In genomic region chr12:90366286-90366685, GRCh38 we compare ENCODE assay signal across 22 cellular contexts.
DNase-seq lines count a peak whose midpoint lies in the region; FAIRE-seq and TF ChIP-seq lines count a peak whose summit lies in the region.
"Had no signal": no experiment of that assay in that cellular context is flagged by ENCODE, and none has a peak within 500 bp of the region (broad histone marks: within the 10 kb centered on the region; RNA-seq: fewer than 3 reads in every experiment).

No MANE protein-coding gene starts in this region.

- H3K4me1 Mint-ChIP-seq in astrocyte (ENCODE audit: low read depth, unreplicated experiment) = peaks cover 12% of the 10 kb centered on the region
- H3K4me1 Mint-ChIP-seq: activated CD4-positive, alpha-beta memory T cell treated with anti-CD3 and anti-CD28 coated beads, Interleukin-2, amount 10 ng/mL, durations not matched to agents 7 days and 5 days; activated naive CD8-positive, alpha-beta T cell treated with anti-CD3 and anti-CD28 coated beads for 36 hours; central memory CD8-positive, alpha-beta T cell; GM23338; stimulated activated effector memory CD8-positive, alpha-beta T cell treated with anti-CD3 and anti-CD28 coated beads, Interleukin-12 subunit alpha, Interleukin-12 subunit beta, amount 100 ng/mL, for 72 hours had no signal

- no peaks in the 10 kb centered on the region for H3K79me2 ChIP-seq in astrocyte (ENCODE audit: insufficient read depth, low read length)

- no peak for TF ChIP-seq POLR2A in H54 (IDR thresholded peaks at IDR 0.05; ENCODE audit: low read depth, low read length)

- H2AFZ ChIP-seq in astrocyte (ENCODE audit: low read depth, low read length) = no peak overlapping the region
- H2AFZ ChIP-seq: GM23338 had no signal

- no peaks in the 10 kb centered on the region for H4K20me1 ChIP-seq in astrocyte (ENCODE audit: insufficient read depth, low read length)
- H4K20me1 ChIP-seq: BLaER1 had no signal

- no peaks in the 10 kb centered on the region for H3K36me3 ChIP-seq in astrocyte (ENCODE audit: insufficient read depth, low read length)
- H3K36me3 ChIP-seq: BLaER1, pancreas, tibial artery had no signal

- peak; percentile 55 for FAIRE-seq in H54 (lab: Jason Lieb, UNC)
- FAIRE-seq in astrocyte (lab: Jason Lieb, UNC) = peak; percentile 45
- FAIRE-seq: K562, pancreas had no signal

- no peak for DNase-seq in H54 (ENCODE audit: insufficient read length, low spot score)
- DNase-seq in astrocyte (ENCODE audit: low read depth) = peak; percentile 66
- DNase-seq in fibroblast of the aortic adventitia (ENCODE audit: low read depth) = peak; percentile 90
- peak; percentile 42 for DNase-seq in skeletal muscle cell (ENCODE audit: low read depth)
- DNase-seq in NCI-H187 (lab: John Stamatoyannopoulos, UW) = no peak
- DNase-seq in NOMO-1 treated with DMSO at 0.1 percent for 48 hours (lab: John Stamatoyannopoulos, UW; ENCODE audit: unreplicated experiment) = no peak
- no peak for DNase-seq in DMS114 treated with DMSO at 0.1 percent for 48 hours (lab: John Stamatoyannopoulos, UW; ENCODE audit: unreplicated experiment)
- no peak for DNase-seq in NCI-H446 treated with DMSO at 0.1 percent for 48 hours (lab: John Stamatoyannopoulos, UW)
- DNase-seq: activated CD4-positive, alpha-beta memory T cell treated with anti-CD3 and anti-CD28 coated beads, Interleukin-2, amount 10 ng/mL, durations not matched to agents 7 days and 5 days; activated naive CD8-positive, alpha-beta T cell treated with anti-CD3 and anti-CD28 coated beads for 36 hours; activated T-cell treated with anti-CD3 and anti-CD28 coated beads, Interleukin-2, amount 50 U/mL, for 48 hours; effector memory CD4-positive, alpha-beta T cell; NCI-H1417 treated with DMSO at 0.1 percent for 48 hours; NCI-H2227 treated with DMSO at 0.1 percent for 48 hours; pancreas; tibial artery had no signal

- H3K9ac ChIP-seq in astrocyte (ENCODE audit: low read length) = no peak overlapping the region
- H3K9ac ChIP-seq: BLaER1 had no signal

- H3K36me3 Mint-ChIP-seq in astrocyte (ENCODE audit: low read depth, unreplicated experiment) = no peaks in the 10 kb centered on the region
- H3K36me3 Mint-ChIP-seq: activated naive CD8-positive, alpha-beta T cell treated with anti-CD3 and anti-CD28 coated beads for 36 hours; stimulated activated effector memory CD8-positive, alpha-beta T cell treated with anti-CD3 and anti-CD28 coated beads, Interleukin-12 subunit alpha, Interleukin-12 subunit beta, amount 100 ng/mL, for 72 hours had no signal

- H3K9me3 Mint-ChIP-seq in astrocyte (ENCODE audit: unreplicated experiment) = no peaks in the 10 kb centered on the region
- H3K9me3 Mint-ChIP-seq: activated CD4-positive, alpha-beta memory T cell treated with anti-CD3 and anti-CD28 coated beads, Interleukin-2, amount 10 ng/mL, durations not matched to agents 7 days and 5 days; activated naive CD8-positive, alpha-beta T cell treated with anti-CD3 and anti-CD28 coated beads for 36 hours; central memory CD8-positive, alpha-beta T cell; GM23338; stimulated activated effector memory CD8-positive, alpha-beta T cell treated with anti-CD3 and anti-CD28 coated beads, Interleukin-12 subunit alpha, Interleukin-12 subunit beta, amount 100 ng/mL, for 72 hours had no signal

- H3K9me3 ChIP-seq in astrocyte (ENCODE audit: insufficient read depth, low read depth, low read length) = no peaks in the 10 kb centered on the region
- H3K9me3 ChIP-seq: BLaER1, pancreas, tibial artery had no signal

- no peak overlapping the region for H3K4me3 ChIP-seq in astrocyte (ENCODE audit: insufficient read depth, low read depth, low read length)
- H3K4me3 ChIP-seq in fibroblast of the aortic adventitia (ENCODE audit: low read depth, low read length) = no peak overlapping the region
- no peak overlapping the region for H3K4me3 ChIP-seq in skeletal muscle cell (ENCODE audit: low read depth, low read length)
- H3K4me3 ChIP-seq: BLaER1, GM23338, K562, pancreas, tibial artery had no signal

- no peak overlapping the region for H3K4me3 Mint-ChIP-seq in astrocyte (ENCODE audit: unreplicated experiment)
- H3K4me3 Mint-ChIP-seq: activated CD4-positive, alpha-beta memory T cell treated with anti-CD3 and anti-CD28 coated beads, Interleukin-2, amount 10 ng/mL, durations not matched to agents 7 days and 5 days; activated naive CD8-positive, alpha-beta T cell treated with anti-CD3 and anti-CD28 coated beads for 36 hours; central memory CD8-positive, alpha-beta T cell; GM23338; stimulated activated effector memory CD8-positive, alpha-beta T cell treated with anti-CD3 and anti-CD28 coated beads, Interleukin-12 subunit alpha, Interleukin-12 subunit beta, amount 100 ng/mL, for 72 hours had no signal

- H3K27me3 ChIP-seq in astrocyte (ENCODE audit: insufficient read depth, low read length) = no peaks in the 10 kb centered on the region
- H3K27me3 ChIP-seq: BLaER1, pancreas, tibial artery had no signal

- H3K27ac Mint-ChIP-seq in astrocyte (ENCODE audit: unreplicated experiment) = no peak overlapping the region
- H3K27ac Mint-ChIP-seq: activated CD4-positive, alpha-beta memory T cell treated with anti-CD3 and anti-CD28 coated beads, Interleukin-2, amount 10 ng/mL, durations not matched to agents 7 days and 5 days; activated naive CD8-positive, alpha-beta T cell treated with anti-CD3 and anti-CD28 coated beads for 36 hours; GM23338; stimulated activated effector memory CD8-positive, alpha-beta T cell treated with anti-CD3 and anti-CD28 coated beads, Interleukin-12 subunit alpha, Interleukin-12 subunit beta, amount 100 ng/mL, for 72 hours had no signal

- no peak overlapping the region for H3K27ac ChIP-seq in astrocyte (ENCODE audit: low read depth, low read length)
- H3K27ac ChIP-seq: BLaER1, HL-60, pancreas, tibial artery had no signal

- TF ChIP-seq CTCF in astrocyte (IDR thresholded peaks at IDR 0.05; ENCODE audit: insufficient read depth, low read depth, low read length) (no peak), fibroblast of the aortic adventitia (IDR thresholded peaks at IDR 0.05; ENCODE audit: insufficient read depth, low read length) (no peak)

- H3K27me3 Mint-ChIP-seq in astrocyte (ENCODE audit: low read depth, unreplicated experiment) = no peaks in the 10 kb centered on the region
- H3K27me3 Mint-ChIP-seq: activated CD4-positive, alpha-beta memory T cell treated with anti-CD3 and anti-CD28 coated beads, Interleukin-2, amount 10 ng/mL, durations not matched to agents 7 days and 5 days; activated naive CD8-positive, alpha-beta T cell treated with anti-CD3 and anti-CD28 coated beads for 36 hours; central memory CD8-positive, alpha-beta T cell had no signal

- H3K4me1 ChIP-seq in astrocyte (ENCODE audit: insufficient read depth, low read length) = no peaks in the 10 kb centered on the region
- H3K4me1 ChIP-seq: BLaER1, pancreas, tibial artery had no signal

- no peak overlapping the region for H3K4me2 ChIP-seq in astrocyte (ENCODE audit: low read length)
- H3K4me2 ChIP-seq: BLaER1, GM23338 had no signal

Comparison
In these comparisons a context has a peak if more than half of its experiments do, and no peak if none do; other contexts are left out.
1. DNase-seq: peak in astrocyte (single experiment), fibroblast of the aortic adventitia (single experiment) and skeletal muscle cell (single experiment); none in H54 (single experiment), NCI-H187 (0 of 2), NOMO-1 treated with DMSO at 0.1 percent for 48 hours (single experiment), DMS114 treated with DMSO at 0.1 percent for 48 hours (single experiment) and NCI-H446 treated with DMSO at 0.1 percent for 48 hours (single experiment).